14 cellular contexts compared by ENCODE assay signal in genomic region chr16:50694206-50694605, GRCh38. TPM values are rescaled to one million over a fixed set of nuclear protein-coding genes. Genes with fewer than 3 reads are reported as not detected.
A peak's percentile ranks its signal among the peaks of the same experiment; 100 is the strongest.
DNase-seq lines count a peak whose midpoint lies in the region; ATAC-seq lines count a peak whose summit lies in the region.
"Had no signal": no experiment of that assay in that cellular context is flagged by ENCODE, and none has a peak within 500 bp of the region (broad histone marks: within the 10 kb centered on the region; RNA-seq: fewer than 3 reads in every experiment).

No MANE protein-coding gene starts in this region.

- H3K18ac ChIP-seq in trophoblast cell (ENCODE audit: low read length), result no peak overlapping the region

- intact Hi-C loops in activated CD4-positive, alpha-beta memory T cell treated with anti-CD3 and anti-CD28 coated beads for 36 hours (cut with micrococcal nuclease), result no loop called here

- no peaks in the 10 kb centered on the region for H3K79me1 ChIP-seq in trophoblast cell (ENCODE audit: low read length)

- POLR2A ChIA-PET in activated CD4-positive, alpha-beta memory T cell treated with anti-CD3 and anti-CD28 coated beads for 36 hours (lab: Charles Lee), result interaction anchor here (1.4 to 7.9 kb wide), 4 partner anchors 12 to 53 kb away, joined by 3 to 123 read pairs (median 6); partner anchors contain the start of genes CYLD and SNX20

- no peaks in the 10 kb centered on the region for H3K36me3 Mint-ChIP-seq in stimulated activated naive CD8-positive, alpha-beta T cell treated with anti-CD3 and anti-CD28 coated beads, Interleukin-15, Interleukin-2, amounts not matched to agents 100 ng/mL and 50 ng/mL, for 24 hours (ENCODE audit: low read depth)
- H3K36me3 Mint-ChIP-seq in activated CD4-positive, alpha-beta memory T cell treated with anti-CD3 and anti-CD28 coated beads for 36 hours, result peaks cover 16% of the 10 kb centered on the region
- H3K36me3 Mint-ChIP-seq in memory B cell, result no peaks in the 10 kb centered on the region

- CTCF ChIA-PET in activated CD4-positive, alpha-beta memory T cell treated with anti-CD3 and anti-CD28 coated beads for 36 hours (lab: Charles Lee), result interaction anchor here (0.9 to 3.9 kb wide), 8 partner anchors 10 to 112 kb away, joined by 3 to 14 read pairs (median 5); partner anchors contain the start of gene SNX20

- H3K27ac ChIP-seq in trophoblast cell (ENCODE audit: low read depth, low read length), result no peak overlapping the region
- H3K27ac ChIP-seq: KMS-11, uterus had no signal

- H3K9me3 Mint-ChIP-seq in stimulated activated naive CD8-positive, alpha-beta T cell treated with anti-CD3 and anti-CD28 coated beads, Interleukin-15, Interleukin-2, amounts not matched to agents 100 ng/mL and 50 ng/mL, for 24 hours, result no peaks in the 10 kb centered on the region
- H3K9me3 Mint-ChIP-seq in activated CD4-positive, alpha-beta memory T cell treated with anti-CD3 and anti-CD28 coated beads for 36 hours, result no peaks in the 10 kb centered on the region
- no peaks in the 10 kb centered on the region for H3K9me3 Mint-ChIP-seq in memory B cell

- H3K23ac ChIP-seq in trophoblast cell (ENCODE audit: low read length), result no peak overlapping the region

- no peak overlapping the region for H2BK120ac ChIP-seq in trophoblast cell (ENCODE audit: insufficient read depth, low read length, poor library complexity)

- H3K4me3 Mint-ChIP-seq in stimulated activated naive CD8-positive, alpha-beta T cell treated with anti-CD3 and anti-CD28 coated beads, Interleukin-15, Interleukin-2, amounts not matched to agents 100 ng/mL and 50 ng/mL, for 24 hours, result peak overlapping the region; percentile 80
- peak overlapping the region; percentile 87 for H3K4me3 Mint-ChIP-seq in activated CD4-positive, alpha-beta memory T cell treated with anti-CD3 and anti-CD28 coated beads for 36 hours
- H3K4me3 Mint-ChIP-seq in memory B cell, result peak overlapping the region; percentile 71

- H2BK5ac ChIP-seq in trophoblast cell (ENCODE audit: low read depth, low read length, poor library complexity), result no peak overlapping the region

- no peak overlapping the region for H3K9ac ChIP-seq in trophoblast cell (ENCODE audit: low read length)
- H3K9ac ChIP-seq: KMS-11 had no signal

- no peak overlapping the region for H3K14ac ChIP-seq in trophoblast cell (ENCODE audit: low read length)

- no peak overlapping the region for H2BK12ac ChIP-seq in trophoblast cell (ENCODE audit: low read length)

- H3K4ac ChIP-seq in trophoblast cell (ENCODE audit: low read depth, low read length), result no peak overlapping the region

- no peak for DNase-seq in stimulated activated naive CD8-positive, alpha-beta T cell treated with anti-CD3 and anti-CD28 coated beads, Interleukin-15, Interleukin-2, amounts not matched to agents 100 U/mL and 50 U/mL, for 24 hours
- DNase-seq in activated CD4-positive, alpha-beta memory T cell treated with anti-CD3 and anti-CD28 coated beads for 36 hours, result no peak
- DNase-seq in memory B cell (ENCODE audit: low spot score in 2 of 2) (no peak), trophoblast cell (no peak), NCI-H2081 treated with DMSO at 0.1 percent for 48 hours (lab: John Stamatoyannopoulos, UW) (no peak)
- DNase-seq: amniotic stem cell, posterior cingulate gyrus, RPMI8226, uterus had no signal

- H4K12ac ChIP-seq in trophoblast cell (ENCODE audit: low read depth, low read length), result no peak overlapping the region

- H3K4me1 ChIP-seq in trophoblast cell (ENCODE audit: control insufficient read depth in 1 of 2, insufficient read depth in 2 of 2, low read length in 2 of 2), result peaks cover 0 to 2% of the 10 kb centered on the region in 2 experiments
- H3K4me1 ChIP-seq: uterus had no signal

- peaks cover 9% of the 10 kb centered on the region for H3K9me3 ChIP-seq in trophoblast cell (ENCODE audit: insufficient read depth, low read depth, low read length)
- H3K9me3 ChIP-seq: uterus had no signal

- H2AFZ ChIP-seq in trophoblast cell (ENCODE audit: insufficient read depth, low read length, poor library complexity), result no peak overlapping the region

- no peak overlapping the region for H4K8ac ChIP-seq in trophoblast cell (ENCODE audit: low read depth, low read length)

- H3K4me2 ChIP-seq in trophoblast cell (ENCODE audit: low read length), result no peak overlapping the region
- H3K4me2 ChIP-seq: KMS-11 had no signal

- peak overlapping the region; percentile 15 for H3K27ac Mint-ChIP-seq in stimulated activated naive CD8-positive, alpha-beta T cell treated with anti-CD3 and anti-CD28 coated beads, Interleukin-15, Interleukin-2, amounts not matched to agents 100 ng/mL and 50 ng/mL, for 24 hours
- H3K27ac Mint-ChIP-seq in activated CD4-positive, alpha-beta memory T cell treated with anti-CD3 and anti-CD28 coated beads for 36 hours, result peak overlapping the region; percentile 81
- H3K27ac Mint-ChIP-seq in memory B cell, result no peak overlapping the region

- H3K4me1 Mint-ChIP-seq in stimulated activated naive CD8-positive, alpha-beta T cell treated with anti-CD3 and anti-CD28 coated beads, Interleukin-15, Interleukin-2, amounts not matched to agents 100 ng/mL and 50 ng/mL, for 24 hours (ENCODE audit: low read depth), result peaks cover 87% of the 10 kb centered on the region
- peaks cover 70% of the 10 kb centered on the region for H3K4me1 Mint-ChIP-seq in activated CD4-positive, alpha-beta memory T cell treated with anti-CD3 and anti-CD28 coated beads for 36 hours (ENCODE audit: low read depth)
- H3K4me1 Mint-ChIP-seq in memory B cell, result peaks cover 46% of the 10 kb centered on the region

- H3K27me3 ChIP-seq in trophoblast cell (ENCODE audit: insufficient read depth, low read length), result peaks cover 5% of the 10 kb centered on the region
- H3K27me3 ChIP-seq: uterus had no signal

- WGBS in trophoblast cell (ENCODE audit: extremely low coverage, insufficient coverage, insufficient read length), result no CpG with 5 or more reads among the region's 2 CpGs

- no peak overlapping the region for H2AK5ac ChIP-seq in trophoblast cell (ENCODE audit: low read length)

- H3K79me2 ChIP-seq in trophoblast cell (ENCODE audit: control insufficient read depth, insufficient read depth, low read length, poor library complexity), result no peaks in the 10 kb centered on the region

- no peak overlapping the region for H4K91ac ChIP-seq in trophoblast cell (ENCODE audit: low read depth, low read length)

- no peak for ATAC-seq in stimulated activated naive CD8-positive, alpha-beta T cell treated with anti-CD3 and anti-CD28 coated beads, Interleukin-15, Interleukin-2, amounts not matched to agents 100 U/mL and 50 U/mL, for 24 hours
- no peak for ATAC-seq in memory B cell (ENCODE audit: low read depth)
- no peak for ATAC-seq in HG02610 (IDR thresholded peaks at IDR 0.05; ENCODE audit: unreplicated experiment)
- ATAC-seq in HG02970 (IDR thresholded peaks at IDR 0.05; ENCODE audit: low FRiP score, unreplicated experiment), result no peak

- H3K27me3 Mint-ChIP-seq in stimulated activated naive CD8-positive, alpha-beta T cell treated with anti-CD3 and anti-CD28 coated beads, Interleukin-15, Interleukin-2, amounts not matched to agents 100 ng/mL and 50 ng/mL, for 24 hours, result peaks cover 4% of the 10 kb centered on the region
- H3K27me3 Mint-ChIP-seq in activated CD4-positive, alpha-beta memory T cell treated with anti-CD3 and anti-CD28 coated beads for 36 hours, result no peaks in the 10 kb centered on the region
- peaks cover 7% of the 10 kb centered on the region for H3K27me3 Mint-ChIP-seq in memory B cell

- H3K4me3 ChIP-seq in trophoblast cell (ENCODE audit: low read depth, low read length), result no peak overlapping the region

- H3K36me3 ChIP-seq in trophoblast cell (ENCODE audit: control insufficient read depth in 1 of 2, insufficient read depth in 2 of 2, low read length in 2 of 2), result no peaks in the 10 kb centered on the region
- H3K36me3 ChIP-seq: uterus had no signal

RNA-seq across cellular contexts. Expression of gene NOD2, which starts 0.8 kb away (rescaled TPM):
- total RNA-seq in activated CD4-positive, alpha-beta memory T cell treated with anti-CD3 and anti-CD28 coated beads for 36 hours, result 10 to 100 TPM; 17.9 to 18.7 TPM
- polyA plus RNA-seq in trophoblast cell (2013), result 0.08 and 0.11 TPM in 2 replicates
- polyA plus RNA-seq: BJ had no signal

RNA-seq across cellular contexts. Expression of gene SNX20, which starts 13.1 kb away (rescaled TPM):
- total RNA-seq in activated CD4-positive, alpha-beta memory T cell treated with anti-CD3 and anti-CD28 coated beads for 36 hours, result 10 to 100 TPM; 55.4 to 56.9 TPM
- not detected in 2 replicates for polyA plus RNA-seq in trophoblast cell (2013)
- polyA plus RNA-seq: BJ had no signal

RNA-seq across cellular contexts. Expression of gene CYLD, which starts 47.7 kb away (rescaled TPM):
- 100 to 1,000 TPM; 133 to 135 TPM for total RNA-seq in activated CD4-positive, alpha-beta memory T cell treated with anti-CD3 and anti-CD28 coated beads for 36 hours
- polyA plus RNA-seq in trophoblast cell (2013), result 5.5 and 5.6 TPM in 2 replicates
